In genomic region chrX:53239474-53239873, GRCh38 we compare ENCODE assay signal across 1 cellular context.
TF ChIP-seq lines count a peak whose summit lies in the region.

No MANE protein-coding gene starts in this region.

TF ChIP-seq in K562, 482 proteins besides CTCF, POLR2A, EP300 and RAD21:
- no peak for TF ChIP-seq ARID3B (CRISPR knock-in tag; IDR thresholded peaks at IDR 0.05; ENCODE audit: borderline replicate concordance)
- no peak for TF ChIP-seq POLR3G (IDR thresholded peaks at IDR 0.05; ENCODE audit: extremely low read depth, insufficient read length, insufficient replicate concordance)
- TF ChIP-seq ZNF511 (CRISPR knock-in tag; IDR thresholded peaks at IDR 0.05), result no peak
- TF ChIP-seq PHTF2 (CRISPR knock-in tag; IDR thresholded peaks at IDR 0.05), result no peak
- TF ChIP-seq SP2 (IDR thresholded peaks at IDR 0.05; ENCODE audit: extremely low read depth, low read depth, low read length, poor library complexity, severe bottlenecking), result peak; percentile 50
- no peak for TF ChIP-seq ZNF347 (CRISPR knock-in tag; IDR thresholded peaks at IDR 0.05; ENCODE audit: low read depth)
- no peak for TF ChIP-seq CREM (IDR thresholded peaks at IDR 0.05; ENCODE audit: low read depth)
- TF ChIP-seq ARID2 (IDR thresholded peaks at IDR 0.05), result no peak
- no peak for TF ChIP-seq PTRF (tag; IDR thresholded peaks at IDR 0.05)
- no peak for TF ChIP-seq HNRNPH1 (optimal IDR thresholded peaks at IDR 0.05; ENCODE audit: low read depth, low read length)
- no peak for TF ChIP-seq ADNP (tag; IDR thresholded peaks at IDR 0.05)
- peak; percentile 76 for TF ChIP-seq CTCFL (IDR thresholded peaks at IDR 0.05; ENCODE audit: borderline replicate concordance, insufficient read depth, low read depth, low read length, poor library complexity, severe bottlenecking)
- no peak for TF ChIP-seq CLOCK (CRISPR knock-in tag; IDR thresholded peaks at IDR 0.05; ENCODE audit: borderline replicate concordance)
- TF ChIP-seq ETS1 (conservative IDR thresholded peaks at IDR 0.05; ENCODE audit: control insufficient read depth, low read depth, low read length), result no peak
- no peak for TF ChIP-seq JUNB (CRISPR knock-in tag; conservative IDR thresholded peaks at IDR 0.05)
- TF ChIP-seq RBFOX2 (IDR thresholded peaks at IDR 0.05; ENCODE audit: low read depth, low read length), result no peak
